ENCODE assay signal across 15 cellular contexts in the genomic region with DNA sequence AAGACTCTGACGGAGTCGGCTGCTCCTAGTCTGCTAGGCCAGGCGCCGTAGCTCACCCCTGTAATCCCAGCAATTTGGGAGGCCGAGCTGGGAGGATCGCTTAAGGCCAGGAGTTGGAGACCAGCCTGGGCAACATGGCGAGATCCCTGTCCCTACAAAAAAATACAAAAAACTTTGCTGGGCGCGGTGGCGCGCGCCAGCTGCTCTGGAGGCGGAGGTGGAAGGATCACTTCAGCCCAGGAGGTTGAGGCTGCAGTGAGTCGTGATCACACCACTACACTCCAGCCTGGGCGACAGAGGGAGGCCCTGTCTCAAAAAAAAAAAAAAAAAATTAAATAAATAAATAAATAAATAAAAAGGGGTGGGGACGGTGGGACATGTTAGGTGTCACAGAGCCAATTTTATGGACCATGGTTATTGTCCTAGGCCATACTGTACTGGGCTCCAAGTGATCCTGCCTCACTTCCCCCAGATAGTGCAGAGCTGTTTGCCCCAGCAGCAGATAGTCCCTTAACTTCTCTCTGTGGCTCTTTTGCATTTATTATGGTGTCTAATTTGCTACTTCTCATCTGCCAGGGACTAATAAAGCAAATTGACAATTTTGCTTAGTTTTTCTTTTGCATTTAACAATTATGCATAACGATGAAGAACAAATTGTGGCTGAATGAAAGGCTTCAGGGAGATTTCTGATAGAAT. TPM values are rescaled to one million over a fixed set of nuclear protein-coding genes. Genes with fewer than 3 reads are reported as not detected.
DNase-seq lines count a peak whose midpoint lies in the region; TF ChIP-seq lines count a peak whose summit lies in the region.
"Had no signal": no experiment of that assay in that cellular context is flagged by ENCODE, and none has a peak within 500 bp of the region (broad histone marks: within the 10 kb centered on the region; RNA-seq: fewer than 3 reads in every experiment).

No MANE protein-coding gene starts in this region.

- H3K36me3 Mint-ChIP-seq in CD4-positive, alpha-beta memory T cell: peaks cover 5 to 6% of the 10 kb centered on the region in 2 donors
- H3K36me3 Mint-ChIP-seq in HFFc6 (ENCODE audit: low read depth): no peaks in the 10 kb centered on the region

- no peaks in the 10 kb centered on the region for H3K9me3 Mint-ChIP-seq in CD4-positive, alpha-beta memory T cell
- H3K9me3 Mint-ChIP-seq in HFFc6: no peaks in the 10 kb centered on the region

- POLR2A ChIA-PET in CD4-positive, alpha-beta memory T cell (lab: Charles Lee; ENCODE audit: partially characterized antibody): interaction anchor here (1.8 kb wide), 1 partner anchor 46 kb away, joined by 5 read pairs; no protein-coding TSS in a partner anchor

- no peak overlapping the region for H3K4me2 ChIP-seq in osteoblast (ENCODE audit: insufficient read depth, low read length)
- H3K4me2 ChIP-seq: BLaER1 had no signal

- peak overlapping the region in 3 of 8 donors; percentile 2 to 12 (median 9) for H3K4me3 Mint-ChIP-seq in CD4-positive, alpha-beta memory T cell
- no peak overlapping the region for H3K4me3 Mint-ChIP-seq in HFFc6

- no peaks in the 10 kb centered on the region for H3K27me3 ChIP-seq in CD4-positive, alpha-beta memory T cell (ENCODE audit: insufficient read depth, low read length)
- no peaks in the 10 kb centered on the region for H3K27me3 ChIP-seq in osteoblast (ENCODE audit: insufficient read depth, low read length)
- H3K27me3 ChIP-seq: BLaER1 had no signal

- H3K4me1 Mint-ChIP-seq in CD4-positive, alpha-beta memory T cell: peaks cover 50 to 79% (median 65%) of the 10 kb centered on the region in 4 donors
- peaks cover 19% of the 10 kb centered on the region for H3K4me1 Mint-ChIP-seq in HFFc6 (ENCODE audit: low read depth)

- no peaks in the 10 kb centered on the region for H3K27me3 Mint-ChIP-seq in CD4-positive, alpha-beta memory T cell
- no peaks in the 10 kb centered on the region; the same call in none of the 2 replicates for H3K27me3 Mint-ChIP-seq in HFFc6 (ENCODE audit: insufficient read depth)

- intact Hi-C loops in CD4-positive, alpha-beta memory T cell (cut with micrococcal nuclease): loop anchor here (5.0 kb wide), 1 partner anchor 47 kb away; no protein-coding TSS in a partner anchor

- no peak overlapping the region for H3K4me3 ChIP-seq in CD4-positive, alpha-beta memory T cell (ENCODE audit: low read length in 2 of 2)
- no peak overlapping the region for H3K4me3 ChIP-seq in osteoblast (ENCODE audit: insufficient read depth, low read length)
- H3K4me3 ChIP-seq: BLaER1 had no signal

- DNase-seq in CD4-positive, alpha-beta memory T cell: no peak
- no peak for DNase-seq in HFFc6
- no peak for DNase-seq in caudate nucleus (lab: John Stamatoyannopoulos, UW)
- DNase-seq in osteoblast (ENCODE audit: insufficient read length, low spot score, missing footprints): peak; percentile 90
- DNase-seq in cerebellar nuclear complex (lab: John Stamatoyannopoulos, UW): no peak
- no peak for DNase-seq in 8988T
- DNase-seq in UCSD-AML1 (lab: John Stamatoyannopoulos, UW; ENCODE audit: unreplicated experiment): no peak
- DNase-seq: GF-D8, NCI-H1436, NCI-H2081, NCI-H510A treated with DMSO at 0.1 percent for 48 hours, SIG-M5 had no signal

- no peak for TF ChIP-seq CTCF in HFFc6 (IDR thresholded peaks at IDR 0.05)
- no peak for TF ChIP-seq CTCF in osteoblast (IDR thresholded peaks at IDR 0.05; ENCODE audit: extremely low read depth, low read depth, low read length)

- H3K79me2 ChIP-seq in osteoblast (ENCODE audit: insufficient read depth, low read length): no peaks in the 10 kb centered on the region

- H3K4me1 ChIP-seq in CD4-positive, alpha-beta memory T cell (ENCODE audit: insufficient read depth, low read length): peaks cover 80% of the 10 kb centered on the region
- H3K4me1 ChIP-seq in osteoblast (ENCODE audit: insufficient read depth, low read length): peaks cover 10% of the 10 kb centered on the region

- no peaks in the 10 kb centered on the region for H4K20me1 ChIP-seq in osteoblast (ENCODE audit: insufficient read depth, low read length)

- no peaks in the 10 kb centered on the region for H3K36me3 ChIP-seq in CD4-positive, alpha-beta memory T cell (ENCODE audit: insufficient read depth, low read length)
- no peaks in the 10 kb centered on the region for H3K36me3 ChIP-seq in osteoblast (ENCODE audit: insufficient read depth, low read length)
- H3K36me3 ChIP-seq: BLaER1 had no signal

- H3K27ac ChIP-seq in CD4-positive, alpha-beta memory T cell (ENCODE audit: low read depth, low read length): no peak overlapping the region
- H3K27ac ChIP-seq in caudate nucleus (ENCODE audit: low read depth, low read length) (peak overlapping the region; percentile 18), osteoblast (ENCODE audit: low read depth, low read length) (no peak overlapping the region)
- H3K27ac ChIP-seq: BLaER1 had no signal

- no peaks in the 10 kb centered on the region for H3K9me3 ChIP-seq in CD4-positive, alpha-beta memory T cell (ENCODE audit: control insufficient read depth in 1 of 2, low read length in 2 of 2)
- no peaks in the 10 kb centered on the region for H3K9me3 ChIP-seq in osteoblast (ENCODE audit: low read depth, low read length)
- H3K9me3 ChIP-seq: BLaER1 had no signal

- peak overlapping the region in 6 of 7 donors; percentile 10 to 87 (median 74) for H3K27ac Mint-ChIP-seq in CD4-positive, alpha-beta memory T cell
- H3K27ac Mint-ChIP-seq in HFFc6: 0 out of 2 replicates have a peak overlapping the region, but pooled peaks have one; percentile 9

- H2AFZ ChIP-seq in osteoblast (ENCODE audit: low read length): no peak overlapping the region

- CTCF ChIA-PET in CD4-positive, alpha-beta memory T cell (lab: Charles Lee; ENCODE audit: partially characterized antibody): no interaction called here

RNA-seq across cellular contexts. Expression of a gene that starts 5.2 kb away (rescaled TPM):
- total RNA-seq in CD4-positive, alpha-beta memory T cell: 1 to 10 TPM; 5.8 to 6.0 TPM
- polyA plus RNA-seq in CD4-positive, alpha-beta memory T cell: 10 to 100 TPM; 31.5 to 53.8 TPM
- not detected for total RNA-seq in HFFc6 (2021; fragmentation: NEBNext Ultra II Directional; extraction: Animal tissue kit (Norgen Biotek cat#: 25700))
- total RNA-seq in osteoblast: 1.8 TPM in 2 replicates
- total RNA-seq: H4, LHCN-M2 had no signal

RNA-seq across cellular contexts. Expression of a gene that starts 26.3 kb away (rescaled TPM):
- 100 to 1,000 TPM; 142 to 151 TPM for total RNA-seq in CD4-positive, alpha-beta memory T cell
- 100 to 1,000 TPM in 1 of 2 donors, 10 to 100 TPM in 1; 94.1 to 125 TPM for polyA plus RNA-seq in CD4-positive, alpha-beta memory T cell
- total RNA-seq in HFFc6 (2021; fragmentation: NEBNext Ultra II Directional; extraction: Animal tissue kit (Norgen Biotek cat#: 25700)): 100 to 1,000 TPM; 263 to 301 (median 281) TPM
- 183 and 185 TPM in 2 replicates for total RNA-seq in osteoblast

RNA-seq across cellular contexts. Expression of a gene that starts 45.8 kb away (rescaled TPM):
- total RNA-seq in CD4-positive, alpha-beta memory T cell: 1 to 10 TPM; 1.4 to 1.5 TPM
- under 1 TPM in 1 of 2 donors, not detected in 1; 0.11 TPM for polyA plus RNA-seq in CD4-positive, alpha-beta memory T cell
- total RNA-seq in HFFc6 (2021; fragmentation: NEBNext Ultra II Directional; extraction: Animal tissue kit (Norgen Biotek cat#: 25700)): not detected
- under 0.01 TPM in 2 replicates for total RNA-seq in osteoblast
- total RNA-seq: H4, LHCN-M2 had no signal
